13 cellular contexts compared by ENCODE assay signal in genomic region chr2:66535574-66536289, GRCh38.
"Had no signal": no experiment of that assay in that cellular context is flagged by ENCODE, and none has a peak within 500 bp of the region (broad histone marks: within the 10 kb centered on the region; RNA-seq: fewer than 3 reads in every experiment).

No MANE protein-coding gene starts in this region.

- H3K27me3 ChIP-seq: SJSA1, tibial nerve had no signal

- ATAC-seq: natural killer cell; stimulated activated effector memory CD8-positive, alpha-beta T cell treated with anti-CD3 and anti-CD28 coated beads, Interleukin-12 subunit alpha, Interleukin-12 subunit beta, amount 100 ng/mL, for 72 hours had no signal

- H3K36me3 ChIP-seq: SJSA1, tibial nerve had no signal

- H3K27me3 Mint-ChIP-seq: memory B cell had no signal

- H3K9me3 ChIP-seq: SJSA1, tibial nerve had no signal

- H3K27ac Mint-ChIP-seq: activated naive CD4-positive, alpha-beta T cell treated with anti-CD3 and anti-CD28 coated beads for 36 hours; activated T-helper 2 cell treated with anti-CD3 and anti-CD28 coated beads, Interferon-gamma antibody, Interleukin-2, Interleukin-4, amounts not matched to agents 10 μg/mL and 5 μg/mL and 100 μg/mL, durations not matched to agents 14 hours and 24 hours and 36 hours; memory B cell; natural killer cell; stimulated activated effector memory CD8-positive, alpha-beta T cell treated with anti-CD3 and anti-CD28 coated beads, Interleukin-12 subunit alpha, Interleukin-12 subunit beta, amount 100 ng/mL, for 72 hours had no signal

- H3K4me3 ChIP-seq: SJSA1, tibial nerve had no signal

- H3K27ac ChIP-seq: SJSA1, tibial nerve had no signal

- H3K4me1 Mint-ChIP-seq: memory B cell; natural killer cell; stimulated activated effector memory CD8-positive, alpha-beta T cell treated with anti-CD3 and anti-CD28 coated beads, Interleukin-12 subunit alpha, Interleukin-12 subunit beta, amount 100 ng/mL, for 72 hours had no signal

- H3K9me3 Mint-ChIP-seq: activated naive CD4-positive, alpha-beta T cell treated with anti-CD3 and anti-CD28 coated beads for 36 hours; activated T-helper 2 cell treated with anti-CD3 and anti-CD28 coated beads, Interferon-gamma antibody, Interleukin-2, Interleukin-4, amounts not matched to agents 10 μg/mL and 5 μg/mL and 100 μg/mL, durations not matched to agents 14 hours and 24 hours and 36 hours; memory B cell; natural killer cell; stimulated activated effector memory CD8-positive, alpha-beta T cell treated with anti-CD3 and anti-CD28 coated beads, Interleukin-12 subunit alpha, Interleukin-12 subunit beta, amount 100 ng/mL, for 72 hours had no signal

- H3K4me3 Mint-ChIP-seq: activated naive CD4-positive, alpha-beta T cell treated with anti-CD3 and anti-CD28 coated beads for 36 hours; memory B cell; natural killer cell; stimulated activated effector memory CD8-positive, alpha-beta T cell treated with anti-CD3 and anti-CD28 coated beads, Interleukin-12 subunit alpha, Interleukin-12 subunit beta, amount 100 ng/mL, for 72 hours had no signal

- H3K4me1 ChIP-seq: SJSA1, tibial nerve had no signal

- FAIRE-seq: astrocyte had no signal

- H3K36me3 Mint-ChIP-seq: memory B cell; natural killer cell; stimulated activated effector memory CD8-positive, alpha-beta T cell treated with anti-CD3 and anti-CD28 coated beads, Interleukin-12 subunit alpha, Interleukin-12 subunit beta, amount 100 ng/mL, for 72 hours had no signal

- DNase-seq: activated CD4-positive, alpha-beta T cell treated with anti-CD3 and anti-CD28 coated beads, Interleukin-2, amount 50 U/mL, for 1 hour; activated naive CD4-positive, alpha-beta T cell treated with anti-CD3 and anti-CD28 coated beads for 36 hours; foreskin fibroblast; hippocampal formation; left ventricle myocardium superior; natural killer cell; T-helper 9 cell had no signal
